In genomic region chr19:14632286-14632685, GRCh38 we compare ENCODE assay signal across 1 cellular context.
TF ChIP-seq lines count a peak whose summit lies in the region.

No MANE protein-coding gene starts in this region.

TF ChIP-seq in K562, 482 proteins besides CTCF, POLR2A, EP300 and RAD21:
- TF ChIP-seq CBFA2T2 (conservative IDR thresholded peaks at IDR 0.05) (peak; percentile 32; the same call in 1 of the 2 replicates), HCFC1 (IDR thresholded peaks at IDR 0.05; ENCODE audit: low read depth, low read length) (peak; percentile 91), ZNF143 (CRISPR knock-in tag; IDR thresholded peaks at IDR 0.05) (peak; percentile 85), NR2C1 (IDR thresholded peaks at IDR 0.05) (peak; percentile 29; the same call in 1 of the 2 replicates), NR2C1 (tag; IDR thresholded peaks at IDR 0.05) (no peak), ATF7 (IDR thresholded peaks at IDR 0.05) (no peak), RBM25 (IDR thresholded peaks at IDR 0.05; ENCODE audit: low read depth, low read length, severe bottlenecking) (peak; percentile 8), ZBTB49 (CRISPR knock-in tag; IDR thresholded peaks at IDR 0.05; ENCODE audit: borderline replicate concordance) (no peak), CEBPB (tag; IDR thresholded peaks at IDR 0.05) (peak; percentile 62), MNT (conservative IDR thresholded peaks at IDR 0.05) (peak in 1 of 2 experiments; percentile 33; a peak in 1 of 4 replicates), PHF8 (IDR thresholded peaks at IDR 0.05; ENCODE audit: borderline replicate concordance, low read length) (no peak), SIX5 (IDR thresholded peaks at IDR 0.05; ENCODE audit: borderline replicate concordance in 1 of 2, insufficient read depth in 1 of 2, low read depth in 1 of 2, low read length in 2 of 2) (peak; percentile 74 to 79), CBFA2T3 (IDR thresholded peaks at IDR 0.05) (no peak), NR3C1 (CRISPR knock-in tag; IDR thresholded peaks at IDR 0.05) (no peak), TOE1 (IDR thresholded peaks at IDR 0.05; ENCODE audit: borderline replicate concordance) (peak; percentile 83), TOE1 (CRISPR knock-in tag; IDR thresholded peaks at IDR 0.05; ENCODE audit: borderline replicate concordance, low read depth) (no peak), NEUROD1 (IDR thresholded peaks at IDR 0.05; ENCODE audit: borderline replicate concordance, low read depth, low read length, partially characterized antibody) (no peak), RAD51 (IDR thresholded peaks at IDR 0.05; ENCODE audit: borderline replicate concordance, low read depth) (peak; percentile 84), MYC (IDR thresholded peaks at IDR 0.05; ENCODE audit: low read depth, low read length) (peak; percentile 85), MYC (CRISPR knock-in tag; IDR thresholded peaks at IDR 0.05; ENCODE audit: borderline replicate concordance, low read depth) (no peak), USF1 (CRISPR knock-in tag; IDR thresholded peaks at IDR 0.05) (peak; percentile 91), CREB3L1 (IDR thresholded peaks at IDR 0.05; ENCODE audit: borderline replicate concordance, low read depth) (0 out of 2 replicates have a peak, but pooled peaks have one; percentile 69), AFF1 (IDR thresholded peaks at IDR 0.05; ENCODE audit: low read depth in 1 of 2, partially characterized antibody in 2 of 2) (peak in 1 of 2 experiments; percentile 50), ETV6 (IDR thresholded peaks at IDR 0.05; ENCODE audit: borderline replicate concordance in 1 of 2, low read depth in 2 of 2, low read length in 1 of 2) (no peak), ETV6 (CRISPR knock-in tag; IDR thresholded peaks at IDR 0.05; ENCODE audit: borderline replicate concordance) (no peak), FOS (IDR thresholded peaks at IDR 0.05; ENCODE audit: extremely low read depth, insufficient read length) (peak; percentile 49)
- TF ChIP-seq, protein P1, sequence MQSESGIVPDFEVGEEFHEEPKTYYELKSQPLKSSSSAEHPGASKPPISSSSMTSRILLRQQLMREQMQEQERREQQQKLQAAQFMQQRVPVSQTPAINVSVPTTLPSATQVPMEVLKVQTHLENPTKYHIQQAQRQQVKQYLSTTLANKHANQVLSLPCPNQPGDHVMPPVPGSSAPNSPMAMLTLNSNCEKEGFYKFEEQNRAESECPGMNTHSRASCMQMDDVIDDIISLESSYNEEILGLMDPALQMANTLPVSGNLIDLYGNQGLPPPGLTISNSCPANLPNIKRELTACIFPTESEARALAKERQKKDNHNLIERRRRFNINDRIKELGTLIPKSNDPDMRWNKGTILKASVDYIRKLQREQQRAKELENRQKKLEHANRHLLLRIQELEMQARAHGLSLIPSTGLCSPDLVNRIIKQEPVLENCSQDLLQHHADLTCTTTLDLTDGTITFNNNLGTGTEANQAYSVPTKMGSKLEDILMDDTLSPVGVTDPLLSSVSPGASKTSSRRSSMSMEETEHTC (IDR thresholded peaks at IDR 0.05) = no peak
- TF ChIP-seq, protein P2, sequence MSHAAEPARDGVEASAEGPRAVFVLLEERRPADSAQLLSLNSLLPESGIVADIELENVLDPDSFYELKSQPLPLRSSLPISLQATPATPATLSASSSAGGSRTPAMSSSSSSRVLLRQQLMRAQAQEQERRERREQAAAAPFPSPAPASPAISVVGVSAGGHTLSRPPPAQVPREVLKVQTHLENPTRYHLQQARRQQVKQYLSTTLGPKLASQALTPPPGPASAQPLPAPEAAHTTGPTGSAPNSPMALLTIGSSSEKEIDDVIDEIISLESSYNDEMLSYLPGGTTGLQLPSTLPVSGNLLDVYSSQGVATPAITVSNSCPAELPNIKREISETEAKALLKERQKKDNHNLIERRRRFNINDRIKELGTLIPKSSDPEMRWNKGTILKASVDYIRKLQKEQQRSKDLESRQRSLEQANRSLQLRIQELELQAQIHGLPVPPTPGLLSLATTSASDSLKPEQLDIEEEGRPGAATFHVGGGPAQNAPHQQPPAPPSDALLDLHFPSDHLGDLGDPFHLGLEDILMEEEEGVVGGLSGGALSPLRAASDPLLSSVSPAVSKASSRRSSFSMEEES (CRISPR knock-in tag; IDR thresholded peaks at IDR 0.05) = peak; percentile 77
- TF ChIP-seq, protein P3, sequence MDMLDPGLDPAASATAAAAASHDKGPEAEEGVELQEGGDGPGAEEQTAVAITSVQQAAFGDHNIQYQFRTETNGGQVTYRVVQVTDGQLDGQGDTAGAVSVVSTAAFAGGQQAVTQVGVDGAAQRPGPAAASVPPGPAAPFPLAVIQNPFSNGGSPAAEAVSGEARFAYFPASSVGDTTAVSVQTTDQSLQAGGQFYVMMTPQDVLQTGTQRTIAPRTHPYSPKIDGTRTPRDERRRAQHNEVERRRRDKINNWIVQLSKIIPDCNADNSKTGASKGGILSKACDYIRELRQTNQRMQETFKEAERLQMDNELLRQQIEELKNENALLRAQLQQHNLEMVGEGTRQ (CRISPR knock-in tag; IDR thresholded peaks at IDR 0.05) = peak; percentile 91
